19 cellular contexts compared by ENCODE assay signal in genomic region chr11:68660066-68660810, GRCh38. TPM values are rescaled to one million over a fixed set of nuclear protein-coding genes. Genes with fewer than 3 reads are reported as not detected.
DNase-seq lines count a peak whose midpoint lies in the region; ATAC-seq, FAIRE-seq and TF ChIP-seq lines count a peak whose summit lies in the region.
"Had no signal": no experiment of that assay in that cellular context is flagged by ENCODE, and none has a peak within 500 bp of the region (broad histone marks: within the 10 kb centered on the region; RNA-seq: fewer than 3 reads in every experiment).

No MANE protein-coding gene starts in this region.

- H2BK120ac ChIP-seq in IMR-90 (ENCODE audit: low read depth, low read length): no peak overlapping the region

- CTCF ChIA-PET in IMR-90 (lab: Yijun Ruan, JAX): no interaction called here

- H3K9me1 ChIP-seq in IMR-90 (ENCODE audit: insufficient read depth, low read length): no peaks in the 10 kb centered on the region

- DNase-seq in Right ventricle myocardium superior: peak; percentile 36
- DNase-seq in left cardiac atrium: no peak
- DNase-seq in IMR-90: no peak
- DNase-seq in kidney: peak; percentile 61
- peak; percentile 53 for DNase-seq in sciatic nerve (ENCODE audit: low spot score)
- no peak for DNase-seq in amniotic stem cell (lab: John Stamatoyannopoulos, UW)
- no peak for DNase-seq in NCI-H748 treated with DMSO at 0.1 percent for 48 hours (lab: John Stamatoyannopoulos, UW)
- no peak for DNase-seq in DMS 273 (lab: John Stamatoyannopoulos, UW; ENCODE audit: unreplicated experiment)
- DNase-seq: 8988T; C1 segment of cervical spinal cord; CD4-positive, CD25-positive, alpha-beta regulatory T cell; GM23248; HCEC 1CT had no signal

- H3K23ac ChIP-seq in IMR-90 (ENCODE audit: low read depth, low read length): no peak overlapping the region

- no peak overlapping the region for H3K18ac ChIP-seq in IMR-90 (ENCODE audit: low read depth, low read length)

- H3K4me1 ChIP-seq in IMR-90 (ENCODE audit: control insufficient read depth, insufficient read depth, low read length) (peaks cover 7% of the 10 kb centered on the region), kidney (ENCODE audit: control insufficient read depth in 1 of 2, insufficient read depth in 1 of 2, low read depth in 1 of 2, low read length in 2 of 2) (no peaks in the 10 kb centered on the region)

- H2AFZ ChIP-seq in IMR-90 (replicated peaks; ENCODE audit: low read length, poor library complexity): no peak overlapping the region
- H2AFZ ChIP-seq: GM23248 had no signal

- H3K4me2 ChIP-seq in IMR-90 (ENCODE audit: low read depth, low read length): no peak overlapping the region

- 0 out of 2 replicates have a peak overlapping the region, but pooled peaks have one; percentile 25 for H2BK20ac ChIP-seq in IMR-90 (ENCODE audit: low read depth, low read length)

- no peak overlapping the region for H2BK15ac ChIP-seq in IMR-90 (ENCODE audit: low read depth, low read length)

- H4K20me1 ChIP-seq in IMR-90 (ENCODE audit: insufficient read depth, low read length): 0 out of 2 replicates have a peak, but pooled peaks cover 5% of the 10 kb centered on the region

- WGBS in IMR-90 (ENCODE audit: extremely low coverage in 2 of 2, insufficient read length in 1 of 2), 2 experiments: 100% methylated on average over 5 of the region's 18 CpGs; no CpG with 5 or more reads in 1 of the 2 experiments

- H2BK5ac ChIP-seq in IMR-90 (ENCODE audit: low read depth, low read length, poor library complexity, severe bottlenecking): no peak overlapping the region

- intact Hi-C loops in Right ventricle myocardium superior (cut with DNase I): no loop called here
- intact Hi-C loops in left cardiac atrium (cut with DNase I): no loop called here
- intact Hi-C loops in IMR-90 (cut with micrococcal nuclease): no loop called here
- intact Hi-C loops in kidney (cut with DNase I): no loop called here
- intact Hi-C loops in sciatic nerve (cut with DNase I): no loop called here

- H3K27ac ChIP-seq in IMR-90 (ENCODE audit: insufficient read depth, low read length) (no peak overlapping the region), kidney (ENCODE audit: low read depth in 2 of 2, low read length in 2 of 2) (no peak overlapping the region)
- H3K27ac ChIP-seq: GM23248 had no signal

- H3K14ac ChIP-seq in IMR-90 (replicated peaks; ENCODE audit: low read depth, low read length): no peak overlapping the region

- FAIRE-seq in kidney (lab: Jason Lieb, UNC): no peak
- FAIRE-seq: G401.6, GM12891, GM19239 had no signal

- no peaks in the 10 kb centered on the region for H3K79me1 ChIP-seq in IMR-90 (ENCODE audit: low read depth in 1 of 2, low read length in 2 of 2)

- no peak overlapping the region for H3K4ac ChIP-seq in IMR-90 (ENCODE audit: low read depth, low read length)

- H3K27me3 ChIP-seq in IMR-90 (ENCODE audit: control insufficient read depth, insufficient read depth, low read length): peaks cover 43% of the 10 kb centered on the region

- ATAC-seq in Right ventricle myocardium superior (ENCODE audit: poor library complexity) (no peak), left cardiac atrium (no peak), IMR-90 (ENCODE audit: low read depth) (no peak), sciatic nerve (no peak)

- TF ChIP-seq RAD21 in IMR-90 (IDR thresholded peaks at IDR 0.05; ENCODE audit: low read length): no peak

- BruUV-seq in IMR-90 (replicated peaks; lab: Mats Ljungman, UMichigan): no TSS peak

- H4K8ac ChIP-seq in IMR-90 (ENCODE audit: low read depth in 2 of 2, low read length in 2 of 2): no peak overlapping the region

- H3K9ac ChIP-seq in IMR-90 (ENCODE audit: low read depth, low read length): no peak overlapping the region
- H3K9ac ChIP-seq in kidney (ENCODE audit: low read length in 2 of 2): no peak overlapping the region
- H3K9ac ChIP-seq: GM23248 had no signal

- dilution Hi-C loops in IMR-90 (cut with HindIII; ENCODE audit: low sequenced_read_pairs, unreplicated experiment): no loop called here

- H2AK5ac ChIP-seq in IMR-90 (ENCODE audit: low read depth, low read length): peak overlapping the region; percentile 53; the same call in 1 of the 2 replicates

- H3K56ac ChIP-seq in IMR-90 (ENCODE audit: extremely low read depth, insufficient read depth, low read length): no peak overlapping the region

- H3K36me3 ChIP-seq in IMR-90 (ENCODE audit: control insufficient read depth, insufficient read depth, low read length): no peaks in the 10 kb centered on the region
- H3K36me3 ChIP-seq in kidney (ENCODE audit: control insufficient read depth in 1 of 2, insufficient read depth in 2 of 2, low read length in 2 of 2): no peaks in the 10 kb centered on the region

- H4K5ac ChIP-seq in IMR-90 (ENCODE audit: low read depth, low read length): no peak overlapping the region

- H3K4me3 ChIP-seq in IMR-90 (ENCODE audit: insufficient read depth, low read depth, low read length) (no peak overlapping the region), kidney (ENCODE audit: low read length in 2 of 2) (no peak overlapping the region)
- H3K4me3 ChIP-seq: GM23248 had no signal

- in situ Hi-C loops in IMR-90 (cut with MboI; ENCODE audit: low sequenced_read_pairs): no loop called here

- POLR2A ChIA-PET in IMR-90 (lab: Charles Lee; ENCODE audit: unreplicated experiment): no interaction called here

- H4K91ac ChIP-seq in IMR-90 (ENCODE audit: insufficient read depth, low read depth, low read length): no peak overlapping the region

- TF ChIP-seq CTCF in IMR-90 (conservative IDR thresholded peaks at IDR 0.05; ENCODE audit: low read depth, low read length) (no peak), kidney (IDR thresholded peaks at IDR 0.05; ENCODE audit: borderline replicate concordance, extremely low read depth, insufficient read depth) (no peak)

- no peak for TF ChIP-seq POLR2A in IMR-90 (IDR thresholded peaks at IDR 0.05; ENCODE audit: low read depth, low read length)

- H3K9me3 ChIP-seq in IMR-90 (ENCODE audit: control insufficient read depth, insufficient read depth, low read length) (peaks cover 9% of the 10 kb centered on the region), kidney (ENCODE audit: control insufficient read depth in 1 of 2, low read length in 2 of 2) (peaks cover under 1 to 3% of the 10 kb centered on the region in 2 donors)

- H2AK9ac ChIP-seq in IMR-90 (replicated peaks; ENCODE audit: low read depth, low read length, poor library complexity): peak overlapping the region; percentile 68

TF ChIP-seq in IMR-90, 13 proteins besides CTCF, POLR2A, EP300 and RAD21:
- TF ChIP-seq BHLHE40 (IDR thresholded peaks at IDR 0.05; ENCODE audit: low read depth, low read length) (no peak), USF2 (IDR thresholded peaks at IDR 0.05; ENCODE audit: low read depth, low read length) (no peak), RCOR1 (IDR thresholded peaks at IDR 0.05; ENCODE audit: insufficient replicate concordance, low read length) (no peak)
TF ChIP-seq in IMR-90: peak in this region for 0.

RNA-seq across cellular contexts. Expression of gene GAL, which starts 24.1 kb away (rescaled TPM):
- total RNA-seq in Right ventricle myocardium superior (not detected), left cardiac atrium (under 1 TPM in 1 of 2 donors, not detected in 1; 0.31 TPM), IMR-90 (2012; rRNA removed) (0.28 TPM in 1 of 2 replicates, not detected in the other), kidney (0.31 TPM), sciatic nerve (not detected)
- polyA plus RNA-seq in IMR-90 (2012; rRNA removed) (2.0 and 2.5 TPM in 2 replicates), kidney (ENCODE audit: insufficient read depth, low read depth, low replicate concordance) (not detected)
- 1.7 and 3.2 TPM in 2 replicates for polyA plus RNA-seq in IMR-90 (2012; cell fraction: cytosol; rRNA removed)
- polyA plus RNA-seq in IMR-90 (2012; cell fraction: nucleus; rRNA removed; ENCODE audit: low replicate concordance): 0.65 and 1.2 TPM in 2 replicates
- total RNA-seq: CD4-positive, CD25-positive, alpha-beta regulatory T cell; H4; HT-29 had no signal
- polyA plus RNA-seq: CD4-positive, CD25-positive, alpha-beta regulatory T cell; CD8-positive, alpha-beta memory T cell had no signal

Comparison
In these comparisons a context has a peak if more than half of its experiments do, and no peak if none do; other contexts are left out.
1. DNase-seq: peak in Right ventricle myocardium superior (single experiment), kidney (single experiment) and sciatic nerve (single experiment); none in left cardiac atrium (single experiment), IMR-90 (single experiment), amniotic stem cell (single experiment), NCI-H748 treated with DMSO at 0.1 percent for 48 hours (single experiment) and DMS 273 (single experiment).